In genomic region chr3:155604967-155605366, GRCh38 we compare ENCODE assay signal across 13 cellular contexts.
DNase-seq lines count a peak whose midpoint lies in the region; ATAC-seq, FAIRE-seq and TF ChIP-seq lines count a peak whose summit lies in the region.
"Had no signal": no experiment of that assay in that cellular context is flagged by ENCODE, and none has a peak within 500 bp of the region (broad histone marks: within the 10 kb centered on the region; RNA-seq: fewer than 3 reads in every experiment).

No MANE protein-coding gene starts in this region.

- no peak for TF ChIP-seq EP300 in HepG2 (IDR thresholded peaks at IDR 0.05; ENCODE audit: low read depth in 2 of 2, low read length in 2 of 2)
- TF ChIP-seq EP300 in HepG2 (CRISPR knock-in tag; IDR thresholded peaks at IDR 0.05; ENCODE audit: borderline replicate concordance), result no peak

- intact Hi-C loops in HepG2 (cut with micrococcal nuclease; ENCODE audit: unreplicated experiment), result no loop called here

- CTCF ChIA-PET in HepG2 (lab: Yijun Ruan, JAX; ENCODE audit: low intra/inter-chr PET ratio, low total read pairs), result no interaction called here

- H2BK5ac ChIP-seq in neuronal stem cell (ENCODE audit: low read length), result no peak overlapping the region

- POLR2A ChIA-PET in HepG2 (lab: Yijun Ruan, JAX), result interaction anchor here (0.8 to 1.2 kb wide), 5 partner anchors 9 to 68 kb away, joined by 3 to 17 read pairs (median 3); no protein-coding TSS in a partner anchor

- H3K79me2 ChIP-seq in HepG2 (ENCODE audit: insufficient read depth, low read length), result no peaks in the 10 kb centered on the region

- in situ Hi-C loops in HepG2 (cut with HindIII; ENCODE audit: extremely low pct_ligation_motif_present, low pct_unique_long_range_greater_than_20kb), result no loop called here

- H3K18ac ChIP-seq in neuronal stem cell (ENCODE audit: low read length), result no peak overlapping the region

- H3K9ac ChIP-seq in HepG2 (ENCODE audit: insufficient read depth, low read depth, low read length) (no peak overlapping the region), neuronal stem cell (ENCODE audit: low read depth, low read length, poor library complexity) (no peak overlapping the region)
- H3K9ac ChIP-seq: GM23248 had no signal

- H3K4me3 ChIP-seq in HepG2 (replicated peaks in 1 of 3; ENCODE audit: insufficient read depth in 1 of 3, low read depth in 2 of 3, low read length in 3 of 3), result no peak overlapping the region
- H3K4me3 ChIP-seq in neuronal stem cell (ENCODE audit: low read length in 2 of 2), result no peak overlapping the region
- H3K4me3 ChIP-seq: GM23248 had no signal

- peak; percentile 21 for DNase-seq in ELF-1 (ENCODE audit: low read depth, low spot score)
- DNase-seq in RPMI8226, result peak; percentile 24
- no peak for DNase-seq in HepG2 (ENCODE audit: low spot score)
- peak; percentile 9 for DNase-seq in neuronal stem cell (ENCODE audit: low spot score)
- DNase-seq in KG1 (lab: John Stamatoyannopoulos, UW), result no peak
- DNase-seq: Caco-2; CD8-positive, alpha-beta T cell; GM23248; H9 had no signal

- no peak overlapping the region for H2BK15ac ChIP-seq in neuronal stem cell (ENCODE audit: low read length)

- TF ChIP-seq RAD21 in HepG2 (CRISPR knock-in tag; IDR thresholded peaks at IDR 0.05), result no peak

- no peak overlapping the region for H2AK5ac ChIP-seq in neuronal stem cell (ENCODE audit: low read depth, low read length)

- WGBS in HepG2 (ENCODE audit: low lambda C conversion rate), result 70% methylated on average over 5 of the region's 5 CpGs
- WGBS in neuronal stem cell (ENCODE audit: extremely low coverage in 2 of 2, insufficient read length in 2 of 2, insufficient replicate concordance in 1 of 2), 2 donors, result no CpG with 5 or more reads among the region's 5 CpGs

- H3K27ac ChIP-seq in HepG2 (ENCODE audit: extremely low read length, insufficient read depth, low read length) (peak overlapping the region; percentile 82), neuronal stem cell (replicated peaks; ENCODE audit: low read length) (no peak overlapping the region)
- H3K27ac ChIP-seq: 22Rv1, GM23248 had no signal

- no peak for ATAC-seq in HepG2
- ATAC-seq in HG03460 (IDR thresholded peaks at IDR 0.05; ENCODE audit: unreplicated experiment), result no peak
- no peak for ATAC-seq in GM21423 (IDR thresholded peaks at IDR 0.05; ENCODE audit: unreplicated experiment)
- ATAC-seq: CD8-positive, alpha-beta T cell had no signal

- no peak for FAIRE-seq in HepG2 (lab: Jason Lieb, UNC)
- FAIRE-seq: HTR-8/SVneo had no signal

- TF ChIP-seq CTCF in HepG2 (CRISPR knock-in tag; IDR thresholded peaks at IDR 0.05), result peak; percentile 18; the same call in 1 of the 2 replicates

- H3K4me2 ChIP-seq in HepG2 (ENCODE audit: low read depth, low read length) (peak overlapping the region; percentile 60), neuronal stem cell (ENCODE audit: insufficient read depth, low read length, poor library complexity, severe bottlenecking) (no peak overlapping the region)

- no peak for TF ChIP-seq POLR2A in HepG2 (IDR thresholded peaks at IDR 0.05; ENCODE audit: insufficient read depth in 1 of 2, low read depth in 2 of 2, low read length in 2 of 2)

- H3K36me3 ChIP-seq in HepG2 (replicated peaks in 1 of 2; ENCODE audit: control insufficient read depth in 1 of 2, insufficient read depth in 2 of 2, low read length in 2 of 2), result no peaks in the 10 kb centered on the region
- H3K36me3 ChIP-seq in neuronal stem cell (replicated peaks in 1 of 2; ENCODE audit: control insufficient read depth in 2 of 2, insufficient read depth in 2 of 2, low read length in 2 of 2), result peaks cover 0 to 23% of the 10 kb centered on the region in 2 donors

- no peak overlapping the region for H3K4ac ChIP-seq in neuronal stem cell (ENCODE audit: low read length)

- H3K4me1 ChIP-seq in HepG2 (ENCODE audit: insufficient read depth, low read length) (peaks cover 69% of the 10 kb centered on the region), neuronal stem cell (ENCODE audit: control insufficient read depth in 2 of 2, insufficient read depth in 1 of 2, low read depth in 1 of 2, low read length in 2 of 2) (peaks cover 11 to 23% of the 10 kb centered on the region in 2 donors)
- H3K4me1 ChIP-seq: Caco-2 had no signal

- H3K23ac ChIP-seq in neuronal stem cell (ENCODE audit: low read depth, low read length, poor library complexity), result no peak overlapping the region

- H4K20me1 ChIP-seq in HepG2 (ENCODE audit: insufficient read depth, low read length), result no peaks in the 10 kb centered on the region

- no peak overlapping the region for H2BK12ac ChIP-seq in neuronal stem cell (ENCODE audit: low read length)

- BruUV-seq in HepG2 (replicated peaks; lab: Mats Ljungman, UMichigan), result no TSS peak

- H3K9me3 ChIP-seq in HepG2 (ENCODE audit: low read length) (no peaks in the 10 kb centered on the region), neuronal stem cell (replicated peaks in 1 of 2; ENCODE audit: control insufficient read depth in 2 of 2, insufficient read depth in 1 of 2, low read depth in 1 of 2, low read length in 2 of 2) (peaks cover 0 to 33% of the 10 kb centered on the region in 2 donors)
- H3K9me3 ChIP-seq: Caco-2 had no signal

- H4K91ac ChIP-seq in neuronal stem cell (ENCODE audit: low read depth, low read length, poor library complexity), result no peak overlapping the region

- no peaks in the 10 kb centered on the region for H3K79me1 ChIP-seq in neuronal stem cell (ENCODE audit: low read depth, low read length)

- H3K14ac ChIP-seq in neuronal stem cell (ENCODE audit: low read length), result no peak overlapping the region

- H2BK120ac ChIP-seq in neuronal stem cell (ENCODE audit: low read depth, low read length), result no peak overlapping the region

- H3K27me3 ChIP-seq in HepG2 (ENCODE audit: control insufficient read depth in 1 of 2, insufficient read depth in 2 of 2, low read length in 2 of 2) (no peaks in the 10 kb centered on the region), neuronal stem cell (ENCODE audit: control insufficient read depth in 3 of 3, insufficient read depth in 3 of 3, low read depth in 1 of 3, low read length in 3 of 3) (no peaks in the 10 kb centered on the region)

- H2AFZ ChIP-seq in HepG2 (ENCODE audit: low read length) (no peak overlapping the region), neuronal stem cell (ENCODE audit: low read length) (no peak overlapping the region)

- no peak overlapping the region for H4K8ac ChIP-seq in neuronal stem cell (ENCODE audit: low read depth, low read length)

TF ChIP-seq in HepG2, 621 proteins besides CTCF, POLR2A, EP300 and RAD21 (continues in another document):
- no peak for TF ChIP-seq STAG1 (CRISPR knock-in tag; IDR thresholded peaks at IDR 0.05)
- TF ChIP-seq SYNCRIP (IDR thresholded peaks at IDR 0.05; ENCODE audit: insufficient read depth, low read depth, low read length), result no peak
- no peak for TF ChIP-seq ZNF878 (CRISPR knock-in tag; IDR thresholded peaks at IDR 0.05)
- peak; percentile 77; the same call in 1 of the 2 replicates for TF ChIP-seq ZNF576 (CRISPR knock-in tag; IDR thresholded peaks at IDR 0.05)
- TF ChIP-seq THAP8 (CRISPR knock-in tag; IDR thresholded peaks at IDR 0.05; ENCODE audit: borderline replicate concordance), result no peak
- no peak for TF ChIP-seq RARG (CRISPR knock-in tag; IDR thresholded peaks at IDR 0.05; ENCODE audit: low read depth)
- TF ChIP-seq AGO1 (IDR thresholded peaks at IDR 0.05; ENCODE audit: low read depth, low read length, poor library complexity, severe bottlenecking), result no peak
- peak; percentile 22; the same call in 1 of the 2 replicates for TF ChIP-seq HOMEZ (CRISPR knock-in tag; IDR thresholded peaks at IDR 0.05; ENCODE audit: low read depth)
- no peak for TF ChIP-seq TSC22D2 (CRISPR knock-in tag; IDR thresholded peaks at IDR 0.05; ENCODE audit: borderline replicate concordance)
- TF ChIP-seq BCL3 (CRISPR knock-in tag; IDR thresholded peaks at IDR 0.05), result no peak

Comparison
In these comparisons a context has a peak if more than half of its experiments do, and no peak if none do; other contexts are left out.
1. DNase-seq: peak in ELF-1 (single experiment), RPMI8226 (single experiment) and neuronal stem cell (single experiment); none in HepG2 (single experiment) and KG1 (single experiment).